ENCODE assay signal across 25 cellular contexts in genomic region chr4:77783881-77784280, GRCh38.
"Had no signal": no experiment of that assay in that cellular context is flagged by ENCODE, and none has a peak within 500 bp of the region (broad histone marks: within the 10 kb centered on the region; RNA-seq: fewer than 3 reads in every experiment).

No MANE protein-coding gene starts in this region.

- H3K4me1 Mint-ChIP-seq: neural progenitor cell had no signal

- H3K36me3 Mint-ChIP-seq: neural progenitor cell, type B pancreatic cell had no signal

- DNase-seq: colonic mucosa; endodermal cell; foreskin melanocyte; heart left ventricle; hippocampal formation; islet precursor cell; left ventricle myocardium inferior; lower lobe of right lung; mesenchymal stem cell; midbrain; naive B cell; nucleus accumbens; ovary; right cardiac atrium; stimulated activated CD4-positive, alpha-beta T cell treated with anti-CD3 and anti-CD28 coated beads, Interleukin-4, amount 100 ng/mL, for 1 hour; stimulated activated CD8-positive, alpha-beta memory T cell treated with anti-CD3 and anti-CD28 coated beads, Interleukin-4, amount 100 ng/mL, for 48 hours; stimulated activated naive CD8-positive, alpha-beta T cell treated with anti-CD3 and anti-CD28 coated beads, Interleukin-15, Interleukin-2, amounts not matched to agents 100 U/mL and 50 U/mL, for 24 hours; thyroid gland; uterus had no signal

- H3K27me3 ChIP-seq: colonic mucosa, heart left ventricle, neural progenitor cell, ovary, suprapubic skin, thyroid gland, uterus had no signal

- H3K27me3 Mint-ChIP-seq: naive B cell, progenitor cell of endocrine pancreas, type B pancreatic cell had no signal

- H3K27ac Mint-ChIP-seq: endodermal cell, neural progenitor cell, progenitor cell of endocrine pancreas, type B pancreatic cell had no signal

- H3K27ac ChIP-seq: colonic mucosa, heart left ventricle, left ventricle myocardium inferior, lower lobe of right lung, neural progenitor cell, ovary, suprapubic skin, thyroid gland, uterus had no signal

- H3K4me1 ChIP-seq: colonic mucosa, neural progenitor cell, thyroid gland, uterus had no signal

- H3K36me3 ChIP-seq: colonic mucosa, heart left ventricle, left ventricle myocardium inferior, lower lobe of right lung, neural progenitor cell, ovary, suprapubic skin, thyroid gland, uterus had no signal

- H3K4me3 ChIP-seq: colonic mucosa, heart left ventricle, left ventricle myocardium inferior, lower lobe of right lung, neural progenitor cell, ovary, smooth muscle cell, suprapubic skin, thyroid gland, uterus had no signal

- H3K9me3 Mint-ChIP-seq: endodermal cell; naive B cell; neural progenitor cell; stimulated activated effector memory CD8-positive, alpha-beta T cell treated with anti-CD3 and anti-CD28 coated beads, Interleukin-12 subunit alpha, Interleukin-12 subunit beta, amount 100 ng/mL, for 72 hours; type B pancreatic cell had no signal

- H3K4me3 Mint-ChIP-seq: endodermal cell, naive B cell, neural progenitor cell, type B pancreatic cell had no signal

- H3K9me3 ChIP-seq: colonic mucosa, heart left ventricle, left ventricle myocardium inferior, lower lobe of right lung, ovary, suprapubic skin, thyroid gland, uterus had no signal

- ATAC-seq: heart left ventricle; lower lobe of right lung; right cardiac atrium; stimulated activated effector memory CD8-positive, alpha-beta T cell treated with anti-CD3 and anti-CD28 coated beads, Interleukin-12 subunit alpha, Interleukin-12 subunit beta, amount 100 ng/mL, for 72 hours; stimulated activated naive CD8-positive, alpha-beta T cell treated with anti-CD3 and anti-CD28 coated beads, Interleukin-15, Interleukin-2, amounts not matched to agents 100 U/mL and 50 U/mL, for 24 hours had no signal
